Comparison of ENCODE assay signal across 28 cellular contexts in genomic region chr14:104572024-104572623, GRCh38. TPM values are rescaled to one million over a fixed set of nuclear protein-coding genes. Genes with fewer than 3 reads are reported as not detected.
A peak's percentile ranks its signal among the peaks of the same experiment; 100 is the strongest.
DNase-seq lines count a peak whose midpoint lies in the region; ATAC-seq and TF ChIP-seq lines count a peak whose summit lies in the region.
"Had no signal": no experiment of that assay in that cellular context is flagged by ENCODE, and none has a peak within 500 bp of the region (broad histone marks: within the 10 kb centered on the region; RNA-seq: fewer than 3 reads in every experiment).

No MANE protein-coding gene starts in this region.

- H3K9ac ChIP-seq in colonic mucosa (ENCODE audit: low read depth in 2 of 2, low read length in 2 of 2), result no peak overlapping the region

- no peak for DNase-seq in Right ventricle myocardium inferior (ENCODE audit: missing footprints)
- DNase-seq in cardiac septum (ENCODE audit: low spot score), result no peak
- no peak for DNase-seq in WERI-Rb-1
- DNase-seq in left ventricle myocardium superior, result peak; percentile 66
- DNase-seq in NCI-H1092 (lab: John Stamatoyannopoulos, UW), result no peak
- DNase-seq in colonic mucosa, result no peak
- DNase-seq: Calu3, DND-41, GOT3, HCEC 1CT, Karpas-422, NCI-H1092 treated with DMSO at 0.1 percent for 48 hours, NCI-H1436, NCI-H187, NCI-H2081 treated with DMSO at 0.1 percent for 48 hours, NCI-H2171, NCI-H345, NCI-H510A treated with DMSO at 0.1 percent for 48 hours, NCI-H774, PC-3, SHP77 had no signal

- no peak for TF ChIP-seq CTCF in WERI-Rb-1 (IDR thresholded peaks at IDR 0.05; ENCODE audit: low read depth, low read length)
- no peak for TF ChIP-seq CTCF in colonic mucosa (IDR thresholded peaks at IDR 0.05)

- ATAC-seq in Right ventricle myocardium inferior (peak; percentile 20), left ventricle myocardium superior (peak; percentile 41), HG03442 (IDR thresholded peaks at IDR 0.05; ENCODE audit: unreplicated experiment) (no peak)
- ATAC-seq: HepG2, PC-3 had no signal

- no peaks in the 10 kb centered on the region for H3K27me3 ChIP-seq in WERI-Rb-1 (ENCODE audit: insufficient read depth, low read depth, severe bottlenecking)
- no peaks in the 10 kb centered on the region for H3K27me3 ChIP-seq in colonic mucosa

- H3K27ac ChIP-seq in WERI-Rb-1 (peak overlapping the region; percentile 22; the same call in 1 of the 2 replicates), colonic mucosa (no peak overlapping the region)
- H3K27ac ChIP-seq: 22Rv1 had no signal

- H3K4me3 ChIP-seq in WERI-Rb-1 (ENCODE audit: low read depth, low read length) (no peak overlapping the region), colonic mucosa (no peak overlapping the region)

- H3K36me3 ChIP-seq in WERI-Rb-1, result no peaks in the 10 kb centered on the region
- no peaks in the 10 kb centered on the region for H3K36me3 ChIP-seq in colonic mucosa

- intact Hi-C loops in Right ventricle myocardium inferior (cut with DNase I) (no loop called here), cardiac septum (cut with DNase I) (no loop called here), left ventricle myocardium superior (cut with micrococcal nuclease) (no loop called here), colonic mucosa (cut with DNase I) (no loop called here)

- H3K4me1 ChIP-seq in colonic mucosa, result no peaks in the 10 kb centered on the region

- H3K9me3 ChIP-seq in WERI-Rb-1 (ENCODE audit: severe bottlenecking) (no peaks in the 10 kb centered on the region), colonic mucosa (no peaks in the 10 kb centered on the region)

RNA-seq across cellular contexts. Expression of gene C14orf180, which starts 7.4 kb away (rescaled TPM):
- 40.0 TPM for total RNA-seq in Right ventricle myocardium inferior
- total RNA-seq in cardiac septum, result 67.8 TPM
- 53.8 TPM for total RNA-seq in left ventricle myocardium superior
- under 1 TPM in 1 of 2 donors, not detected in 1; 0.13 TPM for total RNA-seq in colonic mucosa
- total RNA-seq: B cell, Calu3, HepG2, PC-3, RPMI7951, SK-MEL-5 had no signal

RNA-seq across cellular contexts. Expression of gene TMEM179, which starts 32.4 kb away (rescaled TPM):
- not detected for total RNA-seq in Right ventricle myocardium inferior
- total RNA-seq in cardiac septum, result 0.89 TPM
- total RNA-seq in left ventricle myocardium superior, result not detected
- total RNA-seq in colonic mucosa, result under 1 TPM in 1 of 2 donors, not detected in 1; 0.69 TPM
- total RNA-seq: B cell, Calu3, HepG2, HT-29, PC-3, RPMI7951 had no signal

Comparison
In these comparisons a context has a peak if more than half of its experiments do, and no peak if none do; other contexts are left out.
1. RNA of gene C14orf180, which starts 7.4 kb away (total RNA-seq): 67.8 TPM in cardiac septum (single experiment), 53.8 TPM in left ventricle myocardium superior (single experiment) and 40.0 TPM in Right ventricle myocardium inferior (single experiment); 0.13 TPM in colonic mucosa; every median in the first group is over 10 times any median in the second.